8 cellular contexts compared by ENCODE assay signal in the genomic region with DNA sequence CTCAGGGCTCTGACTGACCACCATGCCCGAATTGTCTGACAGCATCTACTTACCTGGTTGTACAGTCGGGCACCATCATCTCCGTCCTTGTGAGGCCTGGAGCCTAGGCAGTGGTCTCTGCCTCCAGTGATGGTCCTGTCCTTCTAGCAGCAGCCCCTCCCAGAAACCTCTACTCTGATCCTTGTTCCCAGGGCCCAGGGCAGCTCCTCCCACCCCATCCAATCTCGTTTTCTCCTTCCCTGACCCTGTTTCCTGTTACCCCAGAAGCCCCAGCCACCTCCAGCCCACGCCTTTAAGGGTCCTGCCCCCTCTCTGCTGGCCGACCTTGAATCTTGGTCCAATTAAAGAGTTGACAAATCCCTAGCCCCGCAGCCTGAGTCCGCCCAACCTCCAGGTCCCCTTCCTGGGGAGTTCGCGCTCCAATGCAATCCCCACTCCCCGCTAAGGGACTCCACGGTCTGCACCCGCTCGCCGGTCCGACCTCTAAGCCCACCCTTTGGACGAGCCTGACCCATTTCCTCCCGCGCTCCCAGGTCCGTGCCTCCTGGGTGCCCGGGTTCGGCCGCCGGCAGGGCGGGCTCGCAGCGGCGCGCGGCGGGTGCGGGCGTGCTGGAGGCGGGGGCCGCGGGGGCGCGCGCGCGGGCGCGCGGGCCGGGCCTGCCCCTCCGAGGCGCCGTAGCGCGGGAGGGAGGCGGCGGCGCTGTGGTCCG. TPM values are rescaled to one million over a fixed set of nuclear protein-coding genes. Genes with fewer than 3 reads are reported as not detected.
DNase-seq lines count a peak whose midpoint lies in the region; ATAC-seq and TF ChIP-seq lines count a peak whose summit lies in the region.

A gene with protein sequence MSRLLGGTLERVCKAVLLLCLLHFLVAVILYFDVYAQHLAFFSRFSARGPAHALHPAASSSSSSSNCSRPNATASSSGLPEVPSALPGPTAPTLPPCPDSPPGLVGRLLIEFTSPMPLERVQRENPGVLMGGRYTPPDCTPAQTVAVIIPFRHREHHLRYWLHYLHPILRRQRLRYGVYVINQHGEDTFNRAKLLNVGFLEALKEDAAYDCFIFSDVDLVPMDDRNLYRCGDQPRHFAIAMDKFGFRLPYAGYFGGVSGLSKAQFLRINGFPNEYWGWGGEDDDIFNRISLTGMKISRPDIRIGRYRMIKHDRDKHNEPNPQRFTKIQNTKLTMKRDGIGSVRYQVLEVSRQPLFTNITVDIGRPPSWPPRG (plus strand): TSS at position 660 of the 710 bp plus-strand sequence. CDS start 1,951 bp downstream, outside the sequence.

- H3K36me3 Mint-ChIP-seq in naive B cell, result peaks cover 8 to 18% of the 10 kb centered on the region in 2 donors
- H3K36me3 Mint-ChIP-seq in type B pancreatic cell, result peaks cover 36% of the 10 kb centered on the region

- no peaks in the 10 kb centered on the region for H3K27me3 Mint-ChIP-seq in naive B cell
- no peaks in the 10 kb centered on the region for H3K27me3 Mint-ChIP-seq in type B pancreatic cell

- H3K27ac Mint-ChIP-seq in naive B cell, result peak within 1 kb of the TSS; percentile 0 to 88 (median 75)
- H3K27ac Mint-ChIP-seq in type B pancreatic cell, result peak within 1 kb of the TSS; percentile 82

- no peaks in the 10 kb centered on the region for H3K9me3 Mint-ChIP-seq in naive B cell
- no peaks in the 10 kb centered on the region for H3K9me3 Mint-ChIP-seq in type B pancreatic cell

- ATAC-seq in naive B cell (ENCODE audit: low read depth in 2 of 2), result no peak
- no peak for ATAC-seq in HG03342 (IDR thresholded peaks at IDR 0.05; ENCODE audit: unreplicated experiment)

- H3K4me1 Mint-ChIP-seq in naive B cell (peaks cover 47 to 58% (median 54%) of the 10 kb centered on the region in 3 donors), type B pancreatic cell (ENCODE audit: unreplicated experiment) (peaks cover 55% of the 10 kb centered on the region)

- DNase-seq in DMS53 (lab: John Stamatoyannopoulos, UW) (peak; percentile 77), DMS53 treated with DMSO at 0.1 percent for 48 hours (lab: John Stamatoyannopoulos, UW; ENCODE audit: unreplicated experiment) (no peak), NCI-H1092 treated with DMSO at 0.1 percent for 48 hours (lab: John Stamatoyannopoulos, UW) (peak; percentile 54), activated T-cell treated with anti-CD3 and anti-CD28 coated beads for 48 hours (ENCODE audit: low read depth) (peak; percentile 56), fibroblast of gingiva (ENCODE audit: low read depth) (peak; percentile 26), naive B cell (peak; percentile 25), type B pancreatic cell (ENCODE audit: extremely low spot score, unreplicated experiment) (peak; percentile 76)

- TF ChIP-seq CTCF in type B pancreatic cell (conservative IDR thresholded peaks at IDR 0.05), result no peak

- H3K4me3 Mint-ChIP-seq in naive B cell (peak within 1 kb of the TSS; percentile 79 to 97 (median 95)), type B pancreatic cell (peak within 1 kb of the TSS; percentile 95)

RNA-seq across cellular contexts. Expression of the gene that starts here (rescaled TPM):
- polyA plus RNA-seq in naive B cell (ENCODE audit: low read depth in 6 of 6), result 1 to 10 TPM in 1 of 6 donors, under 1 TPM in 4, not detected in 1; 0.16 to 1.6 (median 0.37) TPM
- total RNA-seq in type B pancreatic cell (ENCODE audit: low replicate concordance), result 44.3 and 54.8 TPM in 2 replicates
